Comparison of ENCODE assay signal across 7 cellular contexts in the genomic region with DNA sequence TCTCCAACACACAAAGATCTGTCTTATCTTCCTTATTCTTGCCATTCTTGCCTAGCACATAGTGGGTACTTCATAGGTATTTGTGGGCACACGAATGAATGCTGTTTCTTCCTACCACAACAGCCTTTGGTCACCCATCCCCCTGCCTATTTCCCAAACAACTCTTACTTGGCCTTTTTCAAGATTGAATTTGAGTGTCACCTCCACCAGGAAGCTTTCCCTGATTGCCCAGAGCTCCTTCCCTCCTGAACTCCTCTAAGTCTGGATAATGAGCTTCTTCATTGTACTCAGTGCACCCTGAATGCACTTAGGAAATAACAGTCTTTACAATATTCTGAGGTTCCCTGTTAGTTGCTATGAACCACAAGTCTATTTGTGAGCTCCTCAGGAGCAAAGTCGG.
"Had no signal": no experiment of that assay in that cellular context is flagged by ENCODE, and none has a peak within 500 bp of the region (broad histone marks: within the 10 kb centered on the region; RNA-seq: fewer than 3 reads in every experiment).

No MANE protein-coding gene starts in this region.

- H3K27ac ChIP-seq: HL-60, KMS-11 had no signal

- ATAC-seq: HepG2 had no signal

- H3K9ac ChIP-seq: KMS-11 had no signal

- DNase-seq: IMR-90, KBM-7, KG1 had no signal

- FAIRE-seq: HepG2, HTR-8/SVneo had no signal

- H3K4me2 ChIP-seq: KMS-11 had no signal
